Comparison of ENCODE assay signal across 8 cellular contexts in genomic region chr6:148464319-148465010, GRCh38.
A peak's percentile ranks its signal among the peaks of the same experiment; 100 is the strongest.
DNase-seq lines count a peak whose midpoint lies in the region; ATAC-seq lines count a peak whose summit lies in the region.

No MANE protein-coding gene starts in this region.

- intact Hi-C loops in Right ventricle myocardium inferior (cut with DNase I) = loop anchor here (1.0 to 5.0 kb wide), 4 partner anchors 97 to 287 kb away; partner anchors contain the start of gene SASH1
- intact Hi-C loops in cardiac septum (cut with DNase I) = loop anchor here (2.0 to 5.0 kb wide), 4 partner anchors 122 to 957 kb away; partner anchors contain the start of genes SAMD5 and SASH1
- intact Hi-C loops in left colon (cut with DNase I, micrococcal nuclease) = loop anchor here (5.0 kb wide), 2 partner anchors 282 to 287 kb away; no protein-coding TSS in a partner anchor

- peaks cover 7% of the 10 kb centered on the region for H3K4me1 Mint-ChIP-seq in central memory CD8-positive, alpha-beta T cell

- H3K36me3 Mint-ChIP-seq in central memory CD8-positive, alpha-beta T cell (ENCODE audit: insufficient read depth) = peaks cover 2% of the 10 kb centered on the region

- DNase-seq in Right ventricle myocardium inferior (ENCODE audit: missing footprints) (no peak), cardiac septum (ENCODE audit: low spot score) (no peak), NCI-H1694 treated with DMSO at 0.1 percent for 48 hours (lab: John Stamatoyannopoulos, UW) (peak; percentile 47), UCSD-AML1 (lab: John Stamatoyannopoulos, UW; ENCODE audit: unreplicated experiment) (peak; percentile 41), left colon (peak in 1 of 2 donors; percentile 62)
- DNase-seq in central memory CD8-positive, alpha-beta T cell (ENCODE audit: low spot score in 2 of 2) = peak in 1 of 2 donors; percentile 22
- peak; percentile 28 to 44 for DNase-seq in stimulated activated CD4-positive, alpha-beta T cell treated with anti-CD3 and anti-CD28 coated beads, Interleukin-4, amount 100 ng/mL, for 48 hours (ENCODE audit: low read depth in 2 of 2)

- H3K9me3 Mint-ChIP-seq in central memory CD8-positive, alpha-beta T cell = no peaks in the 10 kb centered on the region

- H3K27me3 Mint-ChIP-seq in central memory CD8-positive, alpha-beta T cell = peaks cover 42% of the 10 kb centered on the region

- H3K4me3 Mint-ChIP-seq in central memory CD8-positive, alpha-beta T cell = no peak overlapping the region

- peak; percentile 79 for ATAC-seq in Right ventricle myocardium inferior
- peak; percentile 83 for ATAC-seq in HG02885 (IDR thresholded peaks at IDR 0.05; ENCODE audit: poor library complexity, unreplicated experiment)
- ATAC-seq in central memory CD8-positive, alpha-beta T cell (replicated peaks; ENCODE audit: extremely low read depth, poor library complexity, severe bottlenecking) = peak; percentile 54
- peak; percentile 58 for ATAC-seq in left colon

- H3K27ac Mint-ChIP-seq in central memory CD8-positive, alpha-beta T cell (ENCODE audit: low read depth) = no peak overlapping the region

Comparison
In these comparisons a context has a peak if more than half of its experiments do, and no peak if none do; other contexts are left out.
1. DNase-seq: peak in NCI-H1694 treated with DMSO at 0.1 percent for 48 hours (single experiment), UCSD-AML1 (single experiment) and stimulated activated CD4-positive, alpha-beta T cell treated with anti-CD3 and anti-CD28 coated beads, Interleukin-4, amount 100 ng/mL, for 48 hours (2 of 2); none in Right ventricle myocardium inferior (single experiment) and cardiac septum (single experiment).
2. Peak in every context shown above with its lines, with median percentiles within 50 percentile points of each other: ATAC-seq.